8 cellular contexts compared by ENCODE assay signal in the genomic region with DNA sequence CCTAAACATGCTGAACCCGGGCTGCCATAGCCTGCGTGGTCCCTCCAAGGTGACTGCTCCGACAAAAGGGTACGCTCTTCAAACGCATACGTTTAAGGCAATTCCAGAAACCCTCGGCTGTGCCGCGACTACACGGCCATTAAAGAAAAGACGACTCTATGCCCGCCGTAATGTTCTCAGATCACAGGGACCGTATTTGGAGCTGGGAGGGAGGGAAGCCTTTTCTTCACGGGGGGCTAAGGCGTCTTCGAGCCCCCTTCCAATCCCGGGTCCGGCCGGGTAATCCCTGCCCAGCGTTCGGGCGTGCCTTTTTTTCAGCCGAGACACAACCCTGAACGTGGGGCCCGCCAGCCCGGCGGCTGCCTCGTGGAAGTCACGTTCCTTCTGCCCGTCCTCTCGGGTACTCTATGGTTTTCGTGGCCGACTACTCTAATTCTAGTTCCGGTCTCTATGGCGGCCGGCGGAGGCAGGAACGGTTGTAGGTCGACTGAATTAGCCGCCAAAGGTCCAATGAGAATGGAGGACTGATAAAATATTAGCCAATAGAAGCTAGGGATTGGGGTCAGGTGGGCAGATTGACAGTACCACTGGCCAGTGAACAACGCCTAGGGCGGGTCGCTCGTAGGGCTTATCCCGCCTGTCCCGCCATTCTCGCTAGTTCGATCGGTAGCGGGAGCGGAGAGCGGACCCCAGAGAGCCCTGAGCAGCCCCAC. TPM values are rescaled to one million over a fixed set of nuclear protein-coding genes. Genes with fewer than 3 reads are reported as not detected.
DNase-seq lines count a peak whose midpoint lies in the region; ATAC-seq, FAIRE-seq and TF ChIP-seq lines count a peak whose summit lies in the region.

A gene (plus strand): TSS at position 648 of the 713 bp plus-strand sequence. CDS start 148 bp downstream, outside the sequence.

- H3K4me1 ChIP-seq in right atrium auricular region, result peaks cover 0 to 48% of the 10 kb centered on the region in 2 donors
- peaks cover 54% of the 10 kb centered on the region for H3K4me1 ChIP-seq in psoas muscle

- H3K36me3 ChIP-seq in right atrium auricular region, result no peaks in the 10 kb centered on the region
- H3K36me3 ChIP-seq in psoas muscle (ENCODE audit: insufficient read depth in 1 of 2, low read depth in 1 of 2), result peaks cover 2 to 8% of the 10 kb centered on the region in 2 donors

- 0 to 1% (median 0%) methylated on average over 46 to 53 of the region's 53 CpGs for WGBS in psoas muscle, 3 donors

- DNase-seq in NCI-H187 (lab: John Stamatoyannopoulos, UW) (peak; percentile 92 to 97), T-helper 2 cell (peak; percentile 80 to 98 (median 92)), right atrium auricular region (ENCODE audit: low spot score) (peak; percentile 99), psoas muscle (peak; percentile 94 to 97), urothelium cell line (ENCODE audit: low spot score) (peak; percentile 99)

- intact Hi-C loops in psoas muscle (cut with DNase I), result loop anchor here in 1 of 2 donors (1.0 kb wide), 1 partner anchor 24 kb away; a partner anchor contains a TSS

- FAIRE-seq in urothelium cell line (lab: Jason Lieb, UNC), result peak; percentile 84

- H3K4me3 ChIP-seq in right atrium auricular region, result peak within 1 kb of the TSS; percentile 90 to 95
- peak within 1 kb of the TSS; percentile 81 for H3K4me3 ChIP-seq in psoas muscle

- ATAC-seq in GM18498 (IDR thresholded peaks at IDR 0.05; ENCODE audit: unreplicated experiment) (peak; percentile 89), HG02938 (IDR thresholded peaks at IDR 0.05; ENCODE audit: unreplicated experiment) (peak; percentile 89), psoas muscle (peak; percentile 95 to 97 (median 97))

- no peaks in the 10 kb centered on the region for H3K27me3 ChIP-seq in right atrium auricular region
- no peaks in the 10 kb centered on the region for H3K27me3 ChIP-seq in psoas muscle (ENCODE audit: insufficient read depth in 3 of 3, low read length in 2 of 3)

- no peaks in the 10 kb centered on the region for H3K9me3 ChIP-seq in right atrium auricular region
- H3K9me3 ChIP-seq in psoas muscle, result no peaks in the 10 kb centered on the region

- H3K27ac ChIP-seq in angular gyrus (ENCODE audit: low read depth, low read length) (peak within 1 kb of the TSS; percentile 68), right atrium auricular region (peak within 1 kb of the TSS; percentile 97 to 98), psoas muscle (peak within 1 kb of the TSS; percentile 92)

- TF ChIP-seq CTCF in right atrium auricular region (IDR thresholded peaks at IDR 0.05), result no peak
- TF ChIP-seq CTCF in psoas muscle (IDR thresholded peaks at IDR 0.05), result no peak

RNA-seq across cellular contexts. Expression of the gene that starts here (rescaled TPM):
- 100 to 1,000 TPM; 801 to 826 TPM for total RNA-seq in right atrium auricular region
- 1,000 to 10,000 TPM in 1 of 4 donors, 100 to 1,000 TPM in 3; 878 to 1,236 (median 911) TPM for total RNA-seq in psoas muscle
- 1,000 to 10,000 TPM; 1,131 to 1,545 (median 1,272) TPM for polyA plus RNA-seq in psoas muscle

Comparison
In these comparisons a context has a peak if more than half of its experiments do, and no peak if none do; other contexts are left out.
1. Peak in every context shown above with its lines: DNase-seq, ATAC-seq, H3K4me3 ChIP-seq and H3K27ac ChIP-seq.